Comparison of ENCODE assay signal across 14 cellular contexts in the genomic region with DNA sequence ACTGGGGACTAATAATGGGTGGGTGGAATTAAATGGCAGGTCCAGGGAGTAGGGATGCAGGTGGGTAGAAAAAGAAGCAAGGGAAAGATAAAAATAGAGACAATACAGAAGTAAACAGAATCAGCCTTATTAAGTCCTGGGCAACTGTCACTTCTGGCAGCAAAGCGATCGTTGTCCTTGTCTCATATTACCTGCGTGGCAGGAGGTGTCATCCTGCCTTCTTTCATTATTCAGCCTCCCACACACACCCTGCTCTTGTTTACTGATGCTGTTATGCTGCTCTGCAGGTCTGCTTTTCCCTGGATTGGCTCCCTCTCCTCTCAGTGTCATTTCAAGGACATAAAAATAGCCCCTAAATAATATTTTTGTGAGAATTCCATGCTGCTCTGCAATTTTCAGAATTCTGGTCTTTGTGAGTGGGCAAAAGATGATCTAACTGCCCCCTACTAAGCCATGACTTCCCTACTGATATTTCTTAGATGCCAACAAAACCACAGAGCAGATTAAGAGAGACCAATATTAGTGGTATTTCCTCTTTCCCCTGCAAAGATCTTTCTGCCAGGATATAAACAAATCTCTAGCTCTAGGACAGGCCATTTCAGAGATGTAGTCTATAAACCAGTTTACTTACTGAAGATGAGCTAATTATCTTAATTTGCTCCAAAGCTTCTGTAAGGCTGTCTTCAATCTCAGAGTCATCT. TPM values are rescaled to one million over a fixed set of nuclear protein-coding genes. Genes with fewer than 3 reads are reported as not detected.
DNase-seq lines count a peak whose midpoint lies in the region; ATAC-seq and TF ChIP-seq lines count a peak whose summit lies in the region.
"Had no signal": no experiment of that assay in that cellular context is flagged by ENCODE, and none has a peak within 500 bp of the region (broad histone marks: within the 10 kb centered on the region; RNA-seq: fewer than 3 reads in every experiment).

No MANE protein-coding gene starts in this region.

- H3K36me3 ChIP-seq in psoas muscle (ENCODE audit: insufficient read depth in 1 of 2, low read depth in 1 of 2) (no peaks in the 10 kb centered on the region), testis (ENCODE audit: low read depth, missing control alignments) (no peaks in the 10 kb centered on the region)
- H3K36me3 ChIP-seq: HAP-1, Peyer's patch, uterus had no signal

- TF ChIP-seq POLR2A in testis (IDR thresholded peaks at IDR 0.05), result no peak

- no peak overlapping the region for H3K4me3 ChIP-seq in LNCaP clone FGC (ENCODE audit: low read depth, low read length)
- no peak overlapping the region for H3K4me3 ChIP-seq in choroid plexus epithelial cell (ENCODE audit: low read depth, low read length)
- no peak overlapping the region for H3K4me3 ChIP-seq in psoas muscle
- H3K4me3 ChIP-seq in testis, result no peak overlapping the region
- H3K4me3 ChIP-seq: HAP-1, Peyer's patch, uterus had no signal

- DNase-seq in COLO668 (lab: John Stamatoyannopoulos, UW; ENCODE audit: unreplicated experiment), result peak; percentile 56
- peak; percentile 36 for DNase-seq in LNCaP clone FGC (ENCODE audit: low read depth)
- DNase-seq in NCI-H510A (lab: John Stamatoyannopoulos, UW), result peak; percentile 29
- peak; percentile 48 for DNase-seq in choroid plexus epithelial cell (ENCODE audit: low read depth)
- no peak for DNase-seq in psoas muscle
- DNase-seq in NCI-H2227 (lab: John Stamatoyannopoulos, UW; ENCODE audit: unreplicated experiment), result no peak
- no peak for DNase-seq in stimulated activated naive CD4-positive, alpha-beta T cell (lab: John Stamatoyannopoulos, UW)
- DNase-seq in testis, result no peak
- DNase-seq: activated CD4-positive, alpha-beta T cell treated with anti-CD3 and anti-CD28 coated beads, Interleukin-2, amount 50 U/mL, for 4 hours; activated effector memory CD4-positive, alpha-beta T cell treated with Interleukin-2 at 50 U/mL for 16 hours; Peyer's patch; stimulated activated CD4-positive, alpha-beta T cell treated with anti-CD3 and anti-CD28 coated beads, Interleukin-2, amount 100 ng/mL, for 24 hours; uterus had no signal

- H3K27ac ChIP-seq in psoas muscle (no peak overlapping the region), testis (no peak overlapping the region)
- H3K27ac ChIP-seq: Peyer's patch, uterus had no signal

- no peak for ATAC-seq in psoas muscle

- no peaks in the 10 kb centered on the region for H3K9me3 ChIP-seq in psoas muscle
- H3K9me3 ChIP-seq in testis, result no peaks in the 10 kb centered on the region
- H3K9me3 ChIP-seq: HAP-1, Peyer's patch, uterus had no signal

- WGBS in psoas muscle, 3 donors, result 31 to 48% (median 32%) methylated on average over 3 of the region's 3 CpGs
- 62 to 67% methylated on average over 3 of the region's 3 CpGs for WGBS in testis, 2 donors

- H3K27me3 ChIP-seq in psoas muscle (ENCODE audit: insufficient read depth in 3 of 3, low read length in 2 of 3), result no peaks in the 10 kb centered on the region
- no peaks in the 10 kb centered on the region for H3K27me3 ChIP-seq in testis
- H3K27me3 ChIP-seq: Peyer's patch, uterus had no signal

- TF ChIP-seq CTCF in LNCaP clone FGC (IDR thresholded peaks at IDR 0.05; ENCODE audit: control insufficient read depth, extremely low read depth, insufficient read depth), result no peak
- TF ChIP-seq CTCF in choroid plexus epithelial cell (conservative IDR thresholded peaks at IDR 0.05; ENCODE audit: low read depth, low read length), result no peak
- no peak for TF ChIP-seq CTCF in psoas muscle (IDR thresholded peaks at IDR 0.05)
- no peak for TF ChIP-seq CTCF in testis (IDR thresholded peaks at IDR 0.05)

- H3K4me1 ChIP-seq in psoas muscle, result no peaks in the 10 kb centered on the region
- no peaks in the 10 kb centered on the region for H3K4me1 ChIP-seq in testis
- H3K4me1 ChIP-seq: uterus had no signal

- intact Hi-C loops in psoas muscle (cut with DNase I), result loop anchor here in 1 of 2 donors (10.0 kb wide), 1 partner anchor 290 kb away; no protein-coding TSS in a partner anchor
- intact Hi-C loops in testis (cut with DNase I; ENCODE audit: low total_unique reads), result no loop called here

RNA-seq across cellular contexts. Expression of a gene that starts 8.5 kb away (rescaled TPM):
- total RNA-seq in psoas muscle (under 1 TPM in 2 of 4 donors, not detected in 2; 0.25 to 0.34 TPM), testis (1 to 10 TPM; 2.7 to 3.0 TPM)
- polyA plus RNA-seq in psoas muscle (under 1 TPM; 0.14 to 0.27 (median 0.17) TPM), testis (ENCODE audit: insufficient read depth, low read depth, low replicate concordance) (8.1 TPM)

RNA-seq across cellular contexts. Expression of a gene that starts 58.1 kb away (rescaled TPM):
- total RNA-seq in psoas muscle (10 to 100 TPM in 2 of 4 donors, under 1 TPM in 2; 0.19 to 21.8 (median 8.0) TPM), testis (under 1 TPM; 0.19 to 0.24 TPM)
- polyA plus RNA-seq in psoas muscle (10 to 100 TPM in 1 of 3 donors, under 1 TPM in 2; 0.22 to 13.2 (median 0.58) TPM), testis (ENCODE audit: insufficient read depth, low read depth, low replicate concordance) (0.95 TPM)

Comparison
In these comparisons a context has a peak if more than half of its experiments do, and no peak if none do; other contexts are left out.
1. DNase-seq: peak in COLO668 (single experiment), LNCaP clone FGC (single experiment), NCI-H510A (single experiment) and choroid plexus epithelial cell (single experiment); none in psoas muscle (0 of 2), NCI-H2227 (single experiment), stimulated activated naive CD4-positive, alpha-beta T cell (0 of 6) and testis (single experiment).